ENCODE assay signal across 2 cellular contexts in the genomic region with DNA sequence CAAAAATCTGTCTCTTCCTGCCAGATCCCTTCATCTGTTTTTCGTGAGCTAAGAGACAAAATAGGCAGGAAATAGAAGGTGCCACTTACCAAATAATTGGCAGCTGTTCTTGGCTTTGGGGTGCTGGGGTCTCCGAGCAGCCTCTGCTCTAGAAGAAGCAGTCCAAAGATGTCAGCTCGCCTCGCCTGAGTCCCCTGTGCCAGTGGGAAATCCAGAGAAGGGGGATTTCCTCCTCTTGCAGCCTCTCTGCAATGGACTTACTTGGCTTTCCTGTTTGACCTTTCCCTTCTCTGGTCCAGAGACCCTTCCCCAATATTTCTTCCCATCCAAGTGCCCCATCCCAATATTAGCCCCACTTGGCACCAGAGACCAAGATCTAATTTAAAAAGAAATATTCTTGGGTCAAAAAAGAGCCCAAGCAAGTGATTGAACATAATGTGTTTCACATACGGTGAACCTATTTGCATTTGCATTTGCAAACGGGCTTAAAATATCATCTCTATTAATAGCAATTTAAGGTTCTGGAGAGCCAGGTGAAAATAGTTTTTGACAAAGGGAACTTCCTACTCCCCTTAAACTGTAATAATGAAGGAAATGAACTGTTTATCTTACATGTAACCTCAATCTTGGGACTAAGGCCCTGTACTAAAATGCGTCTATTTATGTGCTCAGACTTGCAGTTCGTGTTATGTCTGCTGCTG.
TF ChIP-seq lines count a peak whose summit lies in the region.

No MANE protein-coding gene starts in this region.

TF ChIP-seq in GM23338, 12 proteins besides CTCF, POLR2A, EP300 and RAD21 (continues in another document):
- TF ChIP-seq ZNF331 (CRISPR knock-in tag; IDR thresholded peaks at IDR 0.05; ENCODE audit: low read depth) (no peak), EZH2phosphoT487 (IDR thresholded peaks at IDR 0.05; ENCODE audit: unreplicated experiment) (no peak), JUNB (IDR thresholded peaks at IDR 0.05; ENCODE audit: unreplicated experiment) (no peak), CREB1 (CRISPR knock-in tag; IDR thresholded peaks at IDR 0.05; ENCODE audit: low read depth) (no peak), ZNF114 (CRISPR knock-in tag; IDR thresholded peaks at IDR 0.05) (no peak), STAT1 (IDR thresholded peaks at IDR 0.05; ENCODE audit: unreplicated experiment) (no peak), EZH2 (IDR thresholded peaks at IDR 0.05; ENCODE audit: low read depth, unreplicated experiment) (no peak)
- TF ChIP-seq, protein P1, sequence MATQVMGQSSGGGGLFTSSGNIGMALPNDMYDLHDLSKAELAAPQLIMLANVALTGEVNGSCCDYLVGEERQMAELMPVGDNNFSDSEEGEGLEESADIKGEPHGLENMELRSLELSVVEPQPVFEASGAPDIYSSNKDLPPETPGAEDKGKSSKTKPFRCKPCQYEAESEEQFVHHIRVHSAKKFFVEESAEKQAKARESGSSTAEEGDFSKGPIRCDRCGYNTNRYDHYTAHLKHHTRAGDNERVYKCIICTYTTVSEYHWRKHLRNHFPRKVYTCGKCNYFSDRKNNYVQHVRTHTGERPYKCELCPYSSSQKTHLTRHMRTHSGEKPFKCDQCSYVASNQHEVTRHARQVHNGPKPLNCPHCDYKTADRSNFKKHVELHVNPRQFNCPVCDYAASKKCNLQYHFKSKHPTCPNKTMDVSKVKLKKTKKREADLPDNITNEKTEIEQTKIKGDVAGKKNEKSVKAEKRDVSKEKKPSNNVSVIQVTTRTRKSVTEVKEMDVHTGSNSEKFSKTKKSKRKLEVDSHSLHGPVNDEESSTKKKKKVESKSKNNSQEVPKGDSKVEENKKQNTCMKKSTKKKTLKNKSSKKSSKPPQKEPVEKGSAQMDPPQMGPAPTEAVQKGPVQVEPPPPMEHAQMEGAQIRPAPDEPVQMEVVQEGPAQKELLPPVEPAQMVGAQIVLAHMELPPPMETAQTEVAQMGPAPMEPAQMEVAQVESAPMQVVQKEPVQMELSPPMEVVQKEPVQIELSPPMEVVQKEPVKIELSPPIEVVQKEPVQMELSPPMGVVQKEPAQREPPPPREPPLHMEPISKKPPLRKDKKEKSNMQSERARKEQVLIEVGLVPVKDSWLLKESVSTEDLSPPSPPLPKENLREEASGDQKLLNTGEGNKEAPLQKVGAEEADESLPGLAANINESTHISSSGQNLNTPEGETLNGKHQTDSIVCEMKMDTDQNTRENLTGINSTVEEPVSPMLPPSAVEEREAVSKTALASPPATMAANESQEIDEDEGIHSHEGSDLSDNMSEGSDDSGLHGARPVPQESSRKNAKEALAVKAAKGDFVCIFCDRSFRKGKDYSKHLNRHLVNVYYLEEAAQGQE (IDR thresholded peaks at IDR 0.05; ENCODE audit: unreplicated experiment) = no peak
- TF ChIP-seq, protein P2, sequence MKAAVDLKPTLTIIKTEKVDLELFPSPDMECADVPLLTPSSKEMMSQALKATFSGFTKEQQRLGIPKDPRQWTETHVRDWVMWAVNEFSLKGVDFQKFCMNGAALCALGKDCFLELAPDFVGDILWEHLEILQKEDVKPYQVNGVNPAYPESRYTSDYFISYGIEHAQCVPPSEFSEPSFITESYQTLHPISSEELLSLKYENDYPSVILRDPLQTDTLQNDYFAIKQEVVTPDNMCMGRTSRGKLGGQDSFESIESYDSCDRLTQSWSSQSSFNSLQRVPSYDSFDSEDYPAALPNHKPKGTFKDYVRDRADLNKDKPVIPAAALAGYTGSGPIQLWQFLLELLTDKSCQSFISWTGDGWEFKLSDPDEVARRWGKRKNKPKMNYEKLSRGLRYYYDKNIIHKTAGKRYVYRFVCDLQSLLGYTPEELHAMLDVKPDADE (IDR thresholded peaks at IDR 0.05) = no peak

TF ChIP-seq in GM12878, 131 proteins besides CTCF, POLR2A, EP300 and RAD21:
- TF ChIP-seq BRCA1 (IDR thresholded peaks at IDR 0.05; ENCODE audit: low read depth, low read length) (no peak), SUZ12 (IDR thresholded peaks at IDR 0.05; ENCODE audit: unreplicated experiment) (no peak), TAF1 (IDR thresholded peaks at IDR 0.05; ENCODE audit: borderline replicate concordance, low read depth, low read length) (peak; percentile 24; the same call in 1 of the 2 replicates), MEF2B (IDR thresholded peaks at IDR 0.05; ENCODE audit: partially characterized antibody, poor library complexity, severe bottlenecking) (peak; percentile 76), MTA3 (IDR thresholded peaks at IDR 0.05; ENCODE audit: borderline replicate concordance, low read length) (peak; percentile 24; the same call in 1 of the 2 replicates), IKZF2 (IDR thresholded peaks at IDR 0.05) (peak in 1 of 2 experiments; percentile 10; a peak in 2 of 4 replicates), SMC3 (IDR thresholded peaks at IDR 0.05; ENCODE audit: borderline replicate concordance, low read length) (no peak), MEF2A (IDR thresholded peaks at IDR 0.05; ENCODE audit: insufficient read depth, low read depth, low read length) (peak; percentile 89), CHD1 (IDR thresholded peaks at IDR 0.05; ENCODE audit: low read depth, low read length) (0 out of 2 replicates have a peak, but pooled peaks have one; percentile 48), PAX8 (IDR thresholded peaks at IDR 0.05) (no peak), ZNF217 (IDR thresholded peaks at IDR 0.05) (no peak), POU2F2 (IDR thresholded peaks at IDR 0.05; ENCODE audit: borderline replicate concordance, low read depth, low read length) (peak; percentile 59), NR2F1 (conservative IDR thresholded peaks at IDR 0.05) (0 out of 2 replicates have a peak, but pooled peaks have one; percentile 30), RUNX3 (IDR thresholded peaks at IDR 0.05; ENCODE audit: low read length) (peak; percentile 33), RAD51 (IDR thresholded peaks at IDR 0.05) (no peak), KDM1A (IDR thresholded peaks at IDR 0.05; ENCODE audit: borderline replicate concordance) (no peak), TBL1XR1 (IDR thresholded peaks at IDR 0.05; ENCODE audit: low read depth, low read length) (peak; percentile 15; the same call in 1 of the 2 replicates), YY1 (IDR thresholded peaks at IDR 0.05; ENCODE audit: low read depth, low read length) (0 out of 2 replicates have a peak, but pooled peaks have one; percentile 14), POLR2AphosphoS5 (IDR thresholded peaks at IDR 0.05; ENCODE audit: low read length) (peak; percentile 69; the same call in 1 of the 2 replicates), SREBF2 (IDR thresholded peaks at IDR 0.05; ENCODE audit: low read length) (no peak), ZBED1 (IDR thresholded peaks at IDR 0.05; ENCODE audit: borderline replicate concordance) (peak; percentile 24; the same call in 1 of the 2 replicates), BACH1 (IDR thresholded peaks at IDR 0.05; ENCODE audit: borderline replicate concordance) (no peak)
- TF ChIP-seq, protein P3, sequence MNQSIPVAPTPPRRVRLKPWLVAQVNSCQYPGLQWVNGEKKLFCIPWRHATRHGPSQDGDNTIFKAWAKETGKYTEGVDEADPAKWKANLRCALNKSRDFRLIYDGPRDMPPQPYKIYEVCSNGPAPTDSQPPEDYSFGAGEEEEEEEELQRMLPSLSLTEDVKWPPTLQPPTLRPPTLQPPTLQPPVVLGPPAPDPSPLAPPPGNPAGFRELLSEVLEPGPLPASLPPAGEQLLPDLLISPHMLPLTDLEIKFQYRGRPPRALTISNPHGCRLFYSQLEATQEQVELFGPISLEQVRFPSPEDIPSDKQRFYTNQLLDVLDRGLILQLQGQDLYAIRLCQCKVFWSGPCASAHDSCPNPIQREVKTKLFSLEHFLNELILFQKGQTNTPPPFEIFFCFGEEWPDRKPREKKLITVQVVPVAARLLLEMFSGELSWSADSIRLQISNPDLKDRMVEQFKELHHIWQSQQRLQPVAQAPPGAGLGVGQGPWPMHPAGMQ (IDR thresholded peaks at IDR 0.05; ENCODE audit: borderline replicate concordance) = no peak
- TF ChIP-seq, protein P4, sequence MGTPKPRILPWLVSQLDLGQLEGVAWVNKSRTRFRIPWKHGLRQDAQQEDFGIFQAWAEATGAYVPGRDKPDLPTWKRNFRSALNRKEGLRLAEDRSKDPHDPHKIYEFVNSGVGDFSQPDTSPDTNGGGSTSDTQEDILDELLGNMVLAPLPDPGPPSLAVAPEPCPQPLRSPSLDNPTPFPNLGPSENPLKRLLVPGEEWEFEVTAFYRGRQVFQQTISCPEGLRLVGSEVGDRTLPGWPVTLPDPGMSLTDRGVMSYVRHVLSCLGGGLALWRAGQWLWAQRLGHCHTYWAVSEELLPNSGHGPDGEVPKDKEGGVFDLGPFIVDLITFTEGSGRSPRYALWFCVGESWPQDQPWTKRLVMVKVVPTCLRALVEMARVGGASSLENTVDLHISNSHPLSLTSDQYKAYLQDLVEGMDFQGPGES (IDR thresholded peaks at IDR 0.05) = no peak
- TF ChIP-seq, protein P5, sequence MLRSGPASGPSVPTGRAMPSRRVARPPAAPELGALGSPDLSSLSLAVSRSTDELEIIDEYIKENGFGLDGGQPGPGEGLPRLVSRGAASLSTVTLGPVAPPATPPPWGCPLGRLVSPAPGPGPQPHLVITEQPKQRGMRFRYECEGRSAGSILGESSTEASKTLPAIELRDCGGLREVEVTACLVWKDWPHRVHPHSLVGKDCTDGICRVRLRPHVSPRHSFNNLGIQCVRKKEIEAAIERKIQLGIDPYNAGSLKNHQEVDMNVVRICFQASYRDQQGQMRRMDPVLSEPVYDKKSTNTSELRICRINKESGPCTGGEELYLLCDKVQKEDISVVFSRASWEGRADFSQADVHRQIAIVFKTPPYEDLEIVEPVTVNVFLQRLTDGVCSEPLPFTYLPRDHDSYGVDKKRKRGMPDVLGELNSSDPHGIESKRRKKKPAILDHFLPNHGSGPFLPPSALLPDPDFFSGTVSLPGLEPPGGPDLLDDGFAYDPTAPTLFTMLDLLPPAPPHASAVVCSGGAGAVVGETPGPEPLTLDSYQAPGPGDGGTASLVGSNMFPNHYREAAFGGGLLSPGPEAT (IDR thresholded peaks at IDR 0.05; ENCODE audit: low read depth) = peak; percentile 37; the same call in 1 of the 2 replicates
- TF ChIP-seq, protein P6, sequence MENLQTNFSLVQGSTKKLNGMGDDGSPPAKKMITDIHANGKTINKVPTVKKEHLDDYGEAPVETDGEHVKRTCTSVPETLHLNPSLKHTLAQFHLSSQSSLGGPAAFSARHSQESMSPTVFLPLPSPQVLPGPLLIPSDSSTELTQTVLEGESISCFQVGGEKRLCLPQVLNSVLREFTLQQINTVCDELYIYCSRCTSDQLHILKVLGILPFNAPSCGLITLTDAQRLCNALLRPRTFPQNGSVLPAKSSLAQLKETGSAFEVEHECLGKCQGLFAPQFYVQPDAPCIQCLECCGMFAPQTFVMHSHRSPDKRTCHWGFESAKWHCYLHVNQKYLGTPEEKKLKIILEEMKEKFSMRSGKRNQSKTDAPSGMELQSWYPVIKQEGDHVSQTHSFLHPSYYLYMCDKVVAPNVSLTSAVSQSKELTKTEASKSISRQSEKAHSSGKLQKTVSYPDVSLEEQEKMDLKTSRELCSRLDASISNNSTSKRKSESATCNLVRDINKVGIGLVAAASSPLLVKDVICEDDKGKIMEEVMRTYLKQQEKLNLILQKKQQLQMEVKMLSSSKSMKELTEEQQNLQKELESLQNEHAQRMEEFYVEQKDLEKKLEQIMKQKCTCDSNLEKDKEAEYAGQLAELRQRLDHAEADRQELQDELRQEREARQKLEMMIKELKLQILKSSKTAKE (IDR thresholded peaks at IDR 0.05; ENCODE audit: low read depth, poor library complexity, severe bottlenecking) = peak; percentile 39
- TF ChIP-seq, protein P7, sequence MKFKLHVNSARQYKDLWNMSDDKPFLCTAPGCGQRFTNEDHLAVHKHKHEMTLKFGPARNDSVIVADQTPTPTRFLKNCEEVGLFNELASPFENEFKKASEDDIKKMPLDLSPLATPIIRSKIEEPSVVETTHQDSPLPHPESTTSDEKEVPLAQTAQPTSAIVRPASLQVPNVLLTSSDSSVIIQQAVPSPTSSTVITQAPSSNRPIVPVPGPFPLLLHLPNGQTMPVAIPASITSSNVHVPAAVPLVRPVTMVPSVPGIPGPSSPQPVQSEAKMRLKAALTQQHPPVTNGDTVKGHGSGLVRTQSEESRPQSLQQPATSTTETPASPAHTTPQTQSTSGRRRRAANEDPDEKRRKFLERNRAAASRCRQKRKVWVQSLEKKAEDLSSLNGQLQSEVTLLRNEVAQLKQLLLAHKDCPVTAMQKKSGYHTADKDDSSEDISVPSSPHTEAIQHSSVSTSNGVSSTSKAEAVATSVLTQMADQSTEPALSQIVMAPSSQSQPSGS (IDR thresholded peaks at IDR 0.05; ENCODE audit: low read length) = peak; percentile 68; the same call in 1 of the 2 replicates
- TF ChIP-seq, protein P8, sequence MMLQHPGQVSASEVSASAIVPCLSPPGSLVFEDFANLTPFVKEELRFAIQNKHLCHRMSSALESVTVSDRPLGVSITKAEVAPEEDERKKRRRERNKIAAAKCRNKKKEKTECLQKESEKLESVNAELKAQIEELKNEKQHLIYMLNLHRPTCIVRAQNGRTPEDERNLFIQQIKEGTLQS (IDR thresholded peaks at IDR 0.05; ENCODE audit: borderline replicate concordance, extremely low read depth, low read depth, low read length) = no peak
